In genomic region chr15:85343443-85343842, GRCh38 we compare ENCODE assay signal across 8 cellular contexts. TPM values are rescaled to one million over a fixed set of nuclear protein-coding genes. Genes with fewer than 3 reads are reported as not detected.
DNase-seq lines count a peak whose midpoint lies in the region; ATAC-seq, FAIRE-seq and TF ChIP-seq lines count a peak whose summit lies in the region.
"Not testable (repeated sequence)": the region's sequence is repeated elsewhere in the genome, so short reads cannot be mapped to it uniquely, and the experiment has no call there.

No MANE protein-coding gene starts in this region.

- not testable (repeated sequence) for TF ChIP-seq CTCF in AG09309 (IDR thresholded peaks at IDR 0.05; ENCODE audit: control insufficient read depth, insufficient read depth, low read depth, low read length, missing control alignments); NB4 (IDR thresholded peaks at IDR 0.05; ENCODE audit: low read depth, low read length); bronchial epithelial cell (IDR thresholded peaks at IDR 0.05; ENCODE audit: insufficient read depth, low read length, severe bottlenecking); lung (IDR thresholded peaks at IDR 0.05; ENCODE audit: control extremely low read depth, extremely low read depth)

- H3K27ac ChIP-seq in lung (ENCODE audit: low read depth in 1 of 2, low read length in 1 of 2): peak overlapping the region in 1 of 2 donors; percentile 40

- H3K4me1 ChIP-seq in lung (ENCODE audit: control insufficient read depth in 2 of 2, insufficient read depth in 2 of 2, low read length in 2 of 2): not testable (repeated sequence)

- not testable (repeated sequence) for H3K27ac Mint-ChIP-seq in stimulated activated effector memory CD8-positive, alpha-beta T cell treated with anti-CD3 and anti-CD28 coated beads, Interleukin-12 subunit alpha, Interleukin-12 subunit beta, amount 100 ng/mL, for 72 hours

- 43 to 62% methylated on average over 5 of the region's 5 CpGs for WGBS in lung, 2 donors

- FAIRE-seq in bronchial epithelial cell (lab: Jason Lieb, UNC): peak; percentile 62

- peaks cover 12% of the 10 kb centered on the region for H3K4me1 Mint-ChIP-seq in stimulated activated effector memory CD8-positive, alpha-beta T cell treated with anti-CD3 and anti-CD28 coated beads, Interleukin-12 subunit alpha, Interleukin-12 subunit beta, amount 100 ng/mL, for 72 hours

- ATAC-seq in SK-N-SH treated with all-trans-retinoic acid at 6 μM for 48 hours (peak; percentile 68), lung (ENCODE audit: insufficient read depth, low FRiP score) (peak; percentile 28)
- peak; percentile 59 for ATAC-seq in stimulated activated effector memory CD8-positive, alpha-beta T cell treated with anti-CD3 and anti-CD28 coated beads, Interleukin-12 subunit alpha, Interleukin-12 subunit beta, amount 100 ng/mL, for 72 hours

- not testable (repeated sequence) for H3K4me3 Mint-ChIP-seq in stimulated activated effector memory CD8-positive, alpha-beta T cell treated with anti-CD3 and anti-CD28 coated beads, Interleukin-12 subunit alpha, Interleukin-12 subunit beta, amount 100 ng/mL, for 72 hours

- not testable (repeated sequence) for H3K36me3 ChIP-seq in bronchial epithelial cell (ENCODE audit: control insufficient read depth, insufficient read depth, low read length); lung (ENCODE audit: control insufficient read depth in 2 of 2, insufficient read depth in 2 of 2, low read length in 2 of 2)

- not testable (repeated sequence) for H3K9me3 ChIP-seq in lung (ENCODE audit: control insufficient read depth in 2 of 2, insufficient read depth in 1 of 2, low read length in 1 of 2)

- not testable (repeated sequence) for TF ChIP-seq POLR2A in NB4 (IDR thresholded peaks at IDR 0.05; ENCODE audit: extremely low read depth, insufficient read length)

- not testable (repeated sequence) for H3K4me3 ChIP-seq in AG09309 (ENCODE audit: control insufficient read depth, low read depth, low read length); NB4 (ENCODE audit: low read depth, low read length); bronchial epithelial cell (ENCODE audit: low read depth, low read length); lung

- H3K36me3 Mint-ChIP-seq in stimulated activated effector memory CD8-positive, alpha-beta T cell treated with anti-CD3 and anti-CD28 coated beads, Interleukin-12 subunit alpha, Interleukin-12 subunit beta, amount 100 ng/mL, for 72 hours: not testable (repeated sequence)

- DNase-seq in AG09309 (ENCODE audit: low read depth) (peak; percentile 89), HCEC 1CT (peak; percentile 93), NB4 (ENCODE audit: low read depth) (peak; percentile 53), bronchial epithelial cell (ENCODE audit: low read depth) (peak; percentile 97), fibroblast of peridontal ligament (ENCODE audit: extremely low read depth) (peak; percentile 89)
- DNase-seq in lung (ENCODE audit: low spot score); stimulated activated effector memory CD8-positive, alpha-beta T cell treated with anti-CD3 and anti-CD28 coated beads, Interleukin-12 subunit alpha, Interleukin-12 subunit beta, amount 100 ng/mL, for 72 hours (ENCODE audit: low spot score in 2 of 2): not testable (repeated sequence)

- H3K9me3 Mint-ChIP-seq in stimulated activated effector memory CD8-positive, alpha-beta T cell treated with anti-CD3 and anti-CD28 coated beads, Interleukin-12 subunit alpha, Interleukin-12 subunit beta, amount 100 ng/mL, for 72 hours: not testable (repeated sequence)

- not testable (repeated sequence) for H3K27me3 ChIP-seq in bronchial epithelial cell (ENCODE audit: control insufficient read depth, insufficient read depth, low read length); lung (ENCODE audit: control insufficient read depth, insufficient read depth)

TF ChIP-seq in SK-N-SH treated with all-trans-retinoic acid at 6 μM for 48 hours, 23 proteins besides CTCF, POLR2A, EP300 and RAD21:
- TF ChIP-seq ISL1 (CRISPR knock-in tag; IDR thresholded peaks at IDR 0.05): peak; percentile 29; the same call in 1 of the 2 replicates

RNA-seq across cellular contexts. Expression of gene AKAP13, which starts 37.0 kb away (rescaled TPM):
- total RNA-seq in bronchial epithelial cell (41.1 and 53.4 TPM in 2 replicates), lung (1,000 to 10,000 TPM in 1 of 2 donors, 100 to 1,000 TPM in 1; 392 to 1,115 TPM)
- polyA plus RNA-seq in lung: 100 to 1,000 TPM; 102 to 126 TPM
